ENCODE assay signal across 18 cellular contexts in the genomic region with DNA sequence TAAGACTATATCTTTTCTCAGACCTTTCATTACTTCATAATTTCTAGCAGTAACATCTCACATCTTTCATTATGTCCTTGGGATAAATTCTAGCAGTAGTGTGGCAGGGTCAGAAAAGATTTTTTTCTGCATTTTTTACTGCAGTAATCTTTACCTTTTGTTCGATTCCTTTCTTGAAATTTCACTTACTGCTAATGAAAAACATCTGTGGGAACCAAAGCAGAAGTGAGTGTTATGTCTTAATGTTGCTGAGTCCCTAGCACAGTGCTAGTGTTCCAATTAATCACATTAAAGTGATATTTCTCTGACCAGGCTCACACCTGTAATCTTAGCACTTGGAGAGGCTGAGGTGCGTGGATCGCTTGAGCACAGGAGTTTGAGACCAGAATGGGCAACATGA.
DNase-seq lines count a peak whose midpoint lies in the region; TF ChIP-seq lines count a peak whose summit lies in the region.
"Had no signal": no experiment of that assay in that cellular context is flagged by ENCODE, and none has a peak within 500 bp of the region (broad histone marks: within the 10 kb centered on the region; RNA-seq: fewer than 3 reads in every experiment).

No MANE protein-coding gene starts in this region.

- H3K36me3 ChIP-seq in adipocyte (ENCODE audit: control insufficient read depth, insufficient read depth, low read length, severe bottlenecking) (no peaks in the 10 kb centered on the region), sigmoid colon (no peaks in the 10 kb centered on the region)
- H3K36me3 ChIP-seq: BLaER1 had no signal

- peaks cover 12% of the 10 kb centered on the region for H3K9me3 Mint-ChIP-seq in neural crest cell
- H3K9me3 Mint-ChIP-seq: CD8-positive, alpha-beta T cell had no signal

- no peak overlapping the region for H3K27ac ChIP-seq in sigmoid colon
- H3K27ac ChIP-seq: 22Rv1, BLaER1, C4-2B had no signal

- no peak for TF ChIP-seq EP300 in sigmoid colon (IDR thresholded peaks at IDR 0.05)

- H3K4me3 Mint-ChIP-seq in neural crest cell = no peak overlapping the region
- H3K4me3 Mint-ChIP-seq: B cell; CD4-positive, CD25-positive, alpha-beta regulatory T cell; CD8-positive, alpha-beta T cell; H9 had no signal

- peaks cover 6% of the 10 kb centered on the region for H3K27me3 ChIP-seq in adipocyte (replicated peaks; ENCODE audit: control insufficient read depth, insufficient read depth, low read length)
- H3K27me3 ChIP-seq in sigmoid colon = no peaks in the 10 kb centered on the region
- H3K27me3 ChIP-seq: BLaER1 had no signal

- whole genome bisulfite sequencing in sigmoid colon, 2 donors = 93 to 96% methylated on average over 3 of the region's 3 CpGs

- peaks cover 4% of the 10 kb centered on the region for H3K4me1 Mint-ChIP-seq in neural crest cell
- H3K4me1 Mint-ChIP-seq: B cell; CD4-positive, CD25-positive, alpha-beta regulatory T cell; H9 had no signal

- peaks cover 3% of the 10 kb centered on the region for H3K4me1 ChIP-seq in adipocyte (ENCODE audit: control insufficient read depth, insufficient read depth, low read length)
- no peaks in the 10 kb centered on the region for H3K4me1 ChIP-seq in sigmoid colon
- H3K4me1 ChIP-seq: BLaER1 had no signal

- H3K27ac Mint-ChIP-seq in neural crest cell (ENCODE audit: unreplicated experiment) = peak overlapping the region; percentile 59
- H3K27ac Mint-ChIP-seq: B cell; CD4-positive, CD25-positive, alpha-beta regulatory T cell; CD8-positive, alpha-beta T cell had no signal

- peaks cover 29% of the 10 kb centered on the region for H3K36me3 Mint-ChIP-seq in neural crest cell (ENCODE audit: low read depth)
- H3K36me3 Mint-ChIP-seq: CD4-positive, CD25-positive, alpha-beta regulatory T cell; CD8-positive, alpha-beta T cell had no signal

- no peaks in the 10 kb centered on the region for H3K9me3 ChIP-seq in adipocyte (ENCODE audit: control insufficient read depth, low read length)
- no peaks in the 10 kb centered on the region for H3K9me3 ChIP-seq in sigmoid colon
- H3K9me3 ChIP-seq: BLaER1, Caco-2 had no signal

- no peak overlapping the region for H3K4me3 ChIP-seq in adipocyte (ENCODE audit: low read length)
- H3K4me3 ChIP-seq in fibroblast of mammary gland (ENCODE audit: control insufficient read depth, low read depth, low read length) = no peak overlapping the region
- no peak overlapping the region for H3K4me3 ChIP-seq in sigmoid colon
- H3K4me3 ChIP-seq: BLaER1 had no signal

- TF ChIP-seq POLR2A in sigmoid colon (IDR thresholded peaks at IDR 0.05) = no peak

- TF ChIP-seq CTCF in fibroblast of mammary gland (conservative IDR thresholded peaks at IDR 0.05; ENCODE audit: control insufficient read depth, insufficient read depth, low read depth, low read length) = no peak
- TF ChIP-seq CTCF in neural crest cell (conservative IDR thresholded peaks at IDR 0.05) = no peak
- no peak for TF ChIP-seq CTCF in sigmoid colon (IDR thresholded peaks at IDR 0.05)

- intact Hi-C loops in sigmoid colon (cut with DNase I) = no loop called here

- H3K9ac ChIP-seq in adipocyte (ENCODE audit: low read length) = no peak overlapping the region
- H3K9ac ChIP-seq: BLaER1 had no signal

- no peaks in the 10 kb centered on the region for H3K27me3 Mint-ChIP-seq in neural crest cell (ENCODE audit: low read depth)

- DNase-seq in DMS79 treated with DMSO at 0.1 percent for 48 hours (lab: John Stamatoyannopoulos, UW) (peak; percentile 25), DMS79 (lab: John Stamatoyannopoulos, UW) (no peak), adipocyte (ENCODE audit: low read depth) (peak; percentile 48), fibroblast of mammary gland (ENCODE audit: low read depth) (peak; percentile 42), neural crest cell (ENCODE audit: low read depth, low spot score) (no peak), NCI-H2227 (lab: John Stamatoyannopoulos, UW; ENCODE audit: unreplicated experiment) (no peak), sigmoid colon (no peak), NCI-H2171 treated with DMSO at 0.1 percent for 48 hours (lab: John Stamatoyannopoulos, UW) (no peak)
- DNase-seq: Caco-2; CD4-positive, CD25-positive, alpha-beta regulatory T cell; CD8-positive, alpha-beta T cell; DMS153; GF-D8; H9 had no signal

Comparison
In these comparisons a context has a peak if more than half of its experiments do, and no peak if none do; other contexts are left out.
1. DNase-seq: peak in DMS79 treated with DMSO at 0.1 percent for 48 hours (single experiment), adipocyte (single experiment) and fibroblast of mammary gland (single experiment); none in DMS79 (single experiment), neural crest cell (single experiment), NCI-H2227 (single experiment), sigmoid colon (single experiment) and NCI-H2171 treated with DMSO at 0.1 percent for 48 hours (single experiment).